In the genomic region with DNA sequence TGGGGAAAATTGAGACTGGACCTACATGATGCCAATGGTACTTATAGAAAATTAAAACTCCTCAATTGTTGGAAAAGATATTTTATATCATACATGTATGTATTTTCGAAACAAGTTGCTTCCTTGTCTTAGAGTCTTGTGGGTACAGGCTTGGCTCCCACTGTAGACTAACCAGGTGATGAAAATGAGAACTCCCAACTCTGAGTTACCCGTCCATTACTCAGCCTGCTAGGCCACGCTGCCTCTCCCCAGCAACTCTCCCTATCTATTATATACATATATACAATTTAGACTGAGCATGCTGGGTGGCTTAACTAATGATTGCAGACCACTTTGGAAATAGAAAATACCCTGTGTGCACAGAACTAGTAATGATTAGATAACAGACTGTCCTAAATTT, we compare ENCODE assay signal across 1 cellular context.
TF ChIP-seq lines count a peak whose summit lies in the region.

No MANE protein-coding gene starts in this region.

TF ChIP-seq in IMR-90, 13 proteins besides CTCF, POLR2A, EP300 and RAD21 (continued from another document):
- TF ChIP-seq USF2 (IDR thresholded peaks at IDR 0.05; ENCODE audit: low read depth, low read length) (no peak), RFX5 (IDR thresholded peaks at IDR 0.05; ENCODE audit: low read depth, low read length) (no peak), FOS (IDR thresholded peaks at IDR 0.05; ENCODE audit: low read depth, low read length) (no peak), MAFK (IDR thresholded peaks at IDR 0.05; ENCODE audit: low read depth, low read length) (no peak), CEBPB (IDR thresholded peaks at IDR 0.05; ENCODE audit: low read depth, low read length) (no peak), MXI1 (IDR thresholded peaks at IDR 0.05; ENCODE audit: borderline replicate concordance, low read depth, low read length) (no peak), BHLHE40 (IDR thresholded peaks at IDR 0.05; ENCODE audit: low read depth, low read length) (no peak)
TF ChIP-seq in IMR-90: peak in this region for 0.
